In the genomic region with DNA sequence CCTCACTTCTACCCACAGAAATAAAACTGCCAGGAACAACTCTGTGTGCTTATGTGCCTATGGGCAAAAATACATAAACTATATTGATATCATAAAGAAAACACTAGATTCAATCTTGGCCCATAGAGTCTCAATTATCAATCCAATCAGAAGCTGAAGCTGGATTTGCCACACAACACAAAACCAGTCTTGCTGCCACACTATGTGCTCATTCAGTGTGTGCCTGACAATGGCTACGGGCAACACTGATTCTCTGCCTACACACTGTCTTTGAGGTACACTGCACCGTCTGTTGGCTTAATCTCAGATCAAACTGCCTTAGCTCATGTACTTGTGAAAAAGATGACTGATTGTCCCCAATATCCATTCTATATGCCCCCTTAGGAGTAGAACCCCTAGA, we compare ENCODE assay signal across 2 cellular contexts.
TF ChIP-seq lines count a peak whose summit lies in the region.

No MANE protein-coding gene starts in this region.

TF ChIP-seq in GM23338, 12 proteins besides CTCF, POLR2A, EP300 and RAD21:
- TF ChIP-seq POLR2AphosphoS5 (IDR thresholded peaks at IDR 0.05; ENCODE audit: low read depth): no peak
- TF ChIP-seq JUNB (IDR thresholded peaks at IDR 0.05; ENCODE audit: unreplicated experiment): no peak
- TF ChIP-seq ETS1 (IDR thresholded peaks at IDR 0.05): no peak
- no peak for TF ChIP-seq NANOG (IDR thresholded peaks at IDR 0.05; ENCODE audit: borderline replicate concordance)
- no peak for TF ChIP-seq EZH2 (IDR thresholded peaks at IDR 0.05; ENCODE audit: low read depth, unreplicated experiment)
- TF ChIP-seq ZNF114 (CRISPR knock-in tag; IDR thresholded peaks at IDR 0.05): no peak
- TF ChIP-seq STAT1 (IDR thresholded peaks at IDR 0.05; ENCODE audit: unreplicated experiment): no peak
TF ChIP-seq in GM23338: peak in this region for 0.

TF ChIP-seq in K562, 482 proteins besides CTCF, POLR2A, EP300 and RAD21:
- TF ChIP-seq ZKSCAN1 (IDR thresholded peaks at IDR 0.05; ENCODE audit: low read depth, low read length): peak; percentile 93
- no peak for TF ChIP-seq NCOA6 (IDR thresholded peaks at IDR 0.05)
- no peak for TF ChIP-seq RNF2 (IDR thresholded peaks at IDR 0.05)
- no peak for TF ChIP-seq SIRT6 (IDR thresholded peaks at IDR 0.05; ENCODE audit: low read depth, low read length)
- no peak for TF ChIP-seq KLF16 (IDR thresholded peaks at IDR 0.05)
- TF ChIP-seq RBM15 (IDR thresholded peaks at IDR 0.05; ENCODE audit: insufficient read depth, low read length): no peak
TF ChIP-seq in K562: peak in this region for 1.
